9 cellular contexts compared by ENCODE assay signal in genomic region chr6:138724015-138724414, GRCh38. TPM values are rescaled to one million over a fixed set of nuclear protein-coding genes. Genes with fewer than 3 reads are reported as not detected.
DNase-seq lines count a peak whose midpoint lies in the region; ATAC-seq and TF ChIP-seq lines count a peak whose summit lies in the region.
"Had no signal": no experiment of that assay in that cellular context is flagged by ENCODE, and none has a peak within 500 bp of the region (broad histone marks: within the 10 kb centered on the region; RNA-seq: fewer than 3 reads in every experiment).

No MANE protein-coding gene starts in this region.

- H3K27ac ChIP-seq in mesodermal cell (ENCODE audit: low read depth, low read length, severe bottlenecking) (peak overlapping the region; percentile 87), H9 (ENCODE audit: insufficient read length, low read depth, low read length) (no peak overlapping the region)
- H3K27ac ChIP-seq: BLaER1 had no signal

- H2AFZ ChIP-seq in H9 (ENCODE audit: low read length), result no peak overlapping the region

- H2BK15ac ChIP-seq in H9 (ENCODE audit: low read depth, low read length), result no peak overlapping the region

- WGBS in mesodermal cell (ENCODE audit: insufficient coverage in 2 of 2), 2 experiments, result 89 to 92% methylated on average over 2 of the region's 3 CpGs
- no CpG with 5 or more reads among the region's 3 CpGs for WGBS in H9 (ENCODE audit: extremely low coverage, insufficient read length, low lambda C conversion rate)

- H3K27me3 Mint-ChIP-seq in activated naive CD8-positive, alpha-beta T cell treated with anti-CD3 and anti-CD28 coated beads for 36 hours, result no peaks in the 10 kb centered on the region
- no peaks in the 10 kb centered on the region for H3K27me3 Mint-ChIP-seq in H9 (ENCODE audit: low read depth)

- no peaks in the 10 kb centered on the region for H3K79me2 ChIP-seq in H9 (ENCODE audit: insufficient read depth, low read length)

- no peak for TF ChIP-seq CTCF in H9 (conservative IDR thresholded peaks at IDR 0.05)

- no peak overlapping the region for H3K18ac ChIP-seq in H9 (ENCODE audit: insufficient read length, low read depth, low read length)

- ATAC-seq in GM21515 (IDR thresholded peaks at IDR 0.05; ENCODE audit: unreplicated experiment), result no peak
- no peak for ATAC-seq in GM21786 (IDR thresholded peaks at IDR 0.05; ENCODE audit: unreplicated experiment)

- H3K4me3 ChIP-seq in mesodermal cell (ENCODE audit: extremely low read depth, insufficient read depth, low read length, poor library complexity, severe bottlenecking), result no peak overlapping the region
- H3K4me3 ChIP-seq: BLaER1 had no signal

- no peaks in the 10 kb centered on the region for H3K9me3 Mint-ChIP-seq in activated naive CD8-positive, alpha-beta T cell treated with anti-CD3 and anti-CD28 coated beads for 36 hours
- H3K9me3 Mint-ChIP-seq in H9, result no peaks in the 10 kb centered on the region

- H2BK12ac ChIP-seq in H9 (ENCODE audit: insufficient read length, low read depth, low read length), result no peak overlapping the region

- no peak overlapping the region for H3K4me2 ChIP-seq in H9 (ENCODE audit: insufficient read depth, insufficient read length, low read length)
- H3K4me2 ChIP-seq: BLaER1 had no signal

- no peak overlapping the region for H3K14ac ChIP-seq in H9 (ENCODE audit: insufficient read depth, low read length)

- no peak overlapping the region for H2BK120ac ChIP-seq in H9 (ENCODE audit: low read depth, low read length, poor library complexity, severe bottlenecking)

- H3K4me1 ChIP-seq in mesodermal cell (ENCODE audit: control insufficient read depth, insufficient read depth, low read length, poor library complexity, severe bottlenecking) (peaks cover 23% of the 10 kb centered on the region), H9 (ENCODE audit: insufficient read depth, low read length) (peaks cover 2% of the 10 kb centered on the region; the same call in 1 of the 2 replicates)

- DNase-seq in CMK (ENCODE audit: low read depth) (peak; percentile 21), NCI-H226 (peak; percentile 6), fibroblast of gingiva (ENCODE audit: low read depth) (peak; percentile 16), H9 (no peak)
- no peak for DNase-seq in activated naive CD8-positive, alpha-beta T cell treated with anti-CD3 and anti-CD28 coated beads for 36 hours

- no peak overlapping the region for H4K8ac ChIP-seq in H9 (replicated peaks; ENCODE audit: insufficient read length, low read depth, low read length)

- no peaks in the 10 kb centered on the region for H3K23me2 ChIP-seq in H9 (ENCODE audit: insufficient read length, low read depth, low read length, poor library complexity, severe bottlenecking)

- no peak overlapping the region for H2BK5ac ChIP-seq in H9 (ENCODE audit: insufficient read length, low read length)

- no peak overlapping the region for H2AK5ac ChIP-seq in H9 (ENCODE audit: insufficient read length, low read length)

- H3K56ac ChIP-seq in H9 (ENCODE audit: insufficient read length, low read depth, low read length), result no peak overlapping the region

- no peak overlapping the region for H3K27ac Mint-ChIP-seq in activated naive CD8-positive, alpha-beta T cell treated with anti-CD3 and anti-CD28 coated beads for 36 hours
- no peak overlapping the region for H3K27ac Mint-ChIP-seq in H9

- no peak overlapping the region for H3K23ac ChIP-seq in H9 (ENCODE audit: insufficient read length, low read depth, low read length)

- H3K4me1 Mint-ChIP-seq in activated naive CD8-positive, alpha-beta T cell treated with anti-CD3 and anti-CD28 coated beads for 36 hours, result no peaks in the 10 kb centered on the region
- H3K4me1 Mint-ChIP-seq in H9, result peaks cover 6 to 8% of the 10 kb centered on the region in 2 experiments

- H3K4ac ChIP-seq in H9 (ENCODE audit: low read depth, low read length), result no peak overlapping the region

- no peaks in the 10 kb centered on the region for H3K36me3 ChIP-seq in mesodermal cell (ENCODE audit: control insufficient read depth, insufficient read depth, low read length)
- H3K36me3 ChIP-seq: BLaER1 had no signal

- no peak overlapping the region for H4K5ac ChIP-seq in H9 (ENCODE audit: insufficient read length, low read depth, low read length)

- H4K20me1 ChIP-seq in H9 (ENCODE audit: control insufficient read depth, insufficient read depth, insufficient read length), result no peaks in the 10 kb centered on the region
- H4K20me1 ChIP-seq: BLaER1 had no signal

- no peaks in the 10 kb centered on the region for H3K79me1 ChIP-seq in H9 (ENCODE audit: insufficient read depth, low read depth, low read length, poor library complexity, severe bottlenecking)

- no peak overlapping the region for H2BK20ac ChIP-seq in H9 (ENCODE audit: low read depth, low read length, poor library complexity, severe bottlenecking)

- H3K4me3 Mint-ChIP-seq in activated naive CD8-positive, alpha-beta T cell treated with anti-CD3 and anti-CD28 coated beads for 36 hours, result no peak overlapping the region
- H3K4me3 Mint-ChIP-seq in H9, result no peak overlapping the region

- H3K9me3 ChIP-seq in mesodermal cell (ENCODE audit: control insufficient read depth, low read length) (no peaks in the 10 kb centered on the region), H9 (ENCODE audit: control insufficient read depth, low read depth, low read length) (no peaks in the 10 kb centered on the region)
- H3K9me3 ChIP-seq: BLaER1 had no signal

- no peaks in the 10 kb centered on the region for H3K27me3 ChIP-seq in H9 (ENCODE audit: insufficient read depth, low read length)
- H3K27me3 ChIP-seq: BLaER1 had no signal

- H4K91ac ChIP-seq in H9 (ENCODE audit: insufficient read length, low read depth, low read length), result no peak overlapping the region

- no peaks in the 10 kb centered on the region for H3K36me3 Mint-ChIP-seq in activated naive CD8-positive, alpha-beta T cell treated with anti-CD3 and anti-CD28 coated beads for 36 hours
- H3K36me3 Mint-ChIP-seq in H9 (ENCODE audit: insufficient read depth in 1 of 3, low read depth in 3 of 3), result no peaks in the 10 kb centered on the region

- no peak overlapping the region for H3K9ac ChIP-seq in H9 (ENCODE audit: extremely low read depth, insufficient read length, low read length)
- H3K9ac ChIP-seq: BLaER1 had no signal

- H3T11ph ChIP-seq in H9 (ENCODE audit: low read length), result no peak overlapping the region

RNA-seq across cellular contexts. Expression of gene CCDC28A, which starts 49.6 kb away (rescaled TPM):
- polyA plus RNA-seq in mesodermal cell (2013, experiment 1 of 2), result 26.5 TPM
- polyA plus RNA-seq in mesodermal cell (2013, experiment 2 of 2), result 26.6 TPM
- 10 to 100 TPM; 15.5 to 16.6 TPM for total RNA-seq in activated naive CD8-positive, alpha-beta T cell treated with anti-CD3 and anti-CD28 coated beads for 36 hours
- 12.0 and 12.9 TPM in 2 replicates for total RNA-seq in H9 (2021)

Comparison
In these comparisons a context has a peak if more than half of its experiments do, and no peak if none do; other contexts are left out.
1. DNase-seq: peak in CMK (single experiment), NCI-H226 (single experiment) and fibroblast of gingiva (single experiment); none in activated naive CD8-positive, alpha-beta T cell treated with anti-CD3 and anti-CD28 coated beads for 36 hours (single experiment) and H9 (single experiment).